Comparison of ENCODE assay signal across 8 cellular contexts in the genomic region with DNA sequence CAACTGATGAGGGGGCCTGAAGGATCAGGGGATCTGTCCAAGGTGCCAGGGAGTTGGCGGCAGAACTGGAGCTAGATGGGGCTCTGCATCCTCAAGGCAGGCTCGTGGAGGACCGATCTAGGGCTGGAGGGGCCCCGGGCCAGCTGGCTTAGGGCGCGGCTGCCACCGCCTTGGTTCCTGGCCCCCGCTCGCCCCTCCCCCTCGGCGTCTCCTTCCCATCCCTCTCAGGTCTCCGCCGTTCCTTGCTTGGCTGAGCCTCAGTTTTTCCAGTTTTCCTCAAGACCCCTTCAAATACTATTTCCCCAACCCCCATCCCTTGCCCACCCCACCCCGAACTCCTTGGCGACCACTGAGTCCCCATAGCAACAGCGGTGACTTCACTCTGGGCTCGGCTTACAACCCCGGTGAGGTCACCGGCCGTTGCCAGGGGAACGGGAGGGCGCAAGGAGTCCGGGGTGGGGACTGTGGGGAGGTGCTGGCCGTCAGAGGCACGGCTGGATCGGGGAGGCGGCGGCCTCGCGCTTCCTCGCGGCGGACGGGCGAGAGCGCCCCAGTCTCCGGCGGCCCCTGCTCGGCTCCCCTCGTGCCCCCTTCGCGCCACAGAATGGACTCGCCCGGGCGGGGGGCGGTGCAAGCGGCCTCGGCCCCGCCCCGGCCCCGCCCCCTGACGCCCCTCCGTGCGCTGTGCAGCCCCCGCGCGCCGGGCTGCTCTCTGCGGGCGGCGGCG. TPM values are rescaled to one million over a fixed set of nuclear protein-coding genes. Genes with fewer than 3 reads are reported as not detected.
DNase-seq lines count a peak whose midpoint lies in the region; ATAC-seq and TF ChIP-seq lines count a peak whose summit lies in the region.

No MANE protein-coding gene starts in this region.

- intact Hi-C loops in CD14-positive monocyte (cut with micrococcal nuclease): no loop called here
- intact Hi-C loops in left ventricle myocardium superior (cut with micrococcal nuclease): no loop called here

- ATAC-seq in GM21529 (IDR thresholded peaks at IDR 0.05; ENCODE audit: unreplicated experiment) (peak; percentile 65), left ventricle myocardium superior (peak; percentile 86)

- DNase-seq in CD14-positive monocyte (ENCODE audit: low spot score) (peak; percentile 89), NCI-H1092 (lab: John Stamatoyannopoulos, UW) (peak; percentile 95), T follicular helper cell (ENCODE audit: low read depth) (peak; percentile 46), anterior cingulate cortex (lab: John Stamatoyannopoulos, UW) (peak; percentile 43 to 95 (median 87)), left ventricle myocardium superior (peak; percentile 90), pons (ENCODE audit: low spot score) (peak; percentile 90), type B pancreatic cell (ENCODE audit: extremely low spot score, unreplicated experiment) (peak; percentile 92)

- H3K27ac Mint-ChIP-seq in CD14-positive monocyte: peak overlapping the region in 5 of 7 donors; percentile 67 to 93 (median 77)
- peak overlapping the region; percentile 56 for H3K27ac Mint-ChIP-seq in type B pancreatic cell

- H3K9me3 Mint-ChIP-seq in CD14-positive monocyte (peaks cover 0 to 11% (median 5%) of the 10 kb centered on the region in 7 donors), type B pancreatic cell (no peaks in the 10 kb centered on the region)

- H3K4me3 Mint-ChIP-seq in CD14-positive monocyte (peak overlapping the region; percentile 62 to 79), type B pancreatic cell (peak overlapping the region; percentile 83)

- H3K27me3 Mint-ChIP-seq in CD14-positive monocyte (ENCODE audit: low read depth in 3 of 3) (peaks cover 55 to 83% (median 63%) of the 10 kb centered on the region in 3 donors), type B pancreatic cell (no peaks in the 10 kb centered on the region)

- H3K4me1 Mint-ChIP-seq in CD14-positive monocyte (peaks cover 7% of the 10 kb centered on the region), type B pancreatic cell (ENCODE audit: unreplicated experiment) (peaks cover 7% of the 10 kb centered on the region)

- H3K36me3 Mint-ChIP-seq in CD14-positive monocyte (peaks cover 3 to 4% of the 10 kb centered on the region in 2 donors), type B pancreatic cell (no peaks in the 10 kb centered on the region)

- TF ChIP-seq CTCF in CD14-positive monocyte (IDR thresholded peaks at IDR 0.05) (no peak), type B pancreatic cell (conservative IDR thresholded peaks at IDR 0.05) (no peak)

RNA-seq across cellular contexts. Expression of gene FREY1, which starts 7.5 kb away (rescaled TPM):
- polyA plus RNA-seq in CD14-positive monocyte: not detected
- 0.52 TPM for total RNA-seq in left ventricle myocardium superior
- 0.90 and 1.4 TPM in 2 replicates for total RNA-seq in type B pancreatic cell (ENCODE audit: low replicate concordance)

RNA-seq across cellular contexts. Expression of gene MAPK8IP1, which starts 14.2 kb away (rescaled TPM):
- not detected for polyA plus RNA-seq in CD14-positive monocyte
- total RNA-seq in left ventricle myocardium superior (4.4 TPM), type B pancreatic cell (ENCODE audit: low replicate concordance) (23.7 and 24.4 TPM in 2 replicates)

RNA-seq across cellular contexts. Expression of gene PEX16, which starts 18.1 kb away (rescaled TPM):
- polyA plus RNA-seq in CD14-positive monocyte: 10 to 100 TPM; 33.8 to 35.1 TPM
- total RNA-seq in left ventricle myocardium superior (8.6 TPM), type B pancreatic cell (ENCODE audit: low replicate concordance) (21.7 and 26.7 TPM in 2 replicates)

RNA-seq across cellular contexts. Expression of gene LARGE2, which starts 22.8 kb away (rescaled TPM):
- not detected for polyA plus RNA-seq in CD14-positive monocyte
- total RNA-seq in left ventricle myocardium superior (not detected), type B pancreatic cell (ENCODE audit: low replicate concordance) (12.4 and 29.9 TPM in 2 replicates)

RNA-seq across cellular contexts. Expression of gene CRY2, which starts 52.3 kb away (rescaled TPM):
- 1 to 10 TPM; 5.1 to 7.2 TPM for polyA plus RNA-seq in CD14-positive monocyte
- total RNA-seq in left ventricle myocardium superior: 90.1 TPM
- 27.7 and 37.0 TPM in 2 replicates for total RNA-seq in type B pancreatic cell (ENCODE audit: low replicate concordance)

Comparison
In these comparisons a context has a peak if more than half of its experiments do, and no peak if none do; other contexts are left out.
1. Peak in every context shown above with its lines: DNase-seq and ATAC-seq.